In genomic region chr6:111710439-111710838, GRCh38 we compare ENCODE assay signal across 8 cellular contexts.
DNase-seq lines count a peak whose midpoint lies in the region; ATAC-seq and TF ChIP-seq lines count a peak whose summit lies in the region.

No MANE protein-coding gene starts in this region.

- no peaks in the 10 kb centered on the region; the same call in 1 of the 2 replicates for H4K20me1 ChIP-seq in BLaER1

- ATAC-seq in activated naive CD8-positive, alpha-beta T cell treated with anti-CD3 and anti-CD28 coated beads, Interleukin-2, amount 50 U/mL, for 24 hours: no peak
- ATAC-seq in GM19395 (IDR thresholded peaks at IDR 0.05; ENCODE audit: unreplicated experiment) (no peak), HG03342 (IDR thresholded peaks at IDR 0.05; ENCODE audit: unreplicated experiment) (no peak), GM21717 (IDR thresholded peaks at IDR 0.05; ENCODE audit: unreplicated experiment) (no peak), HG02678 (IDR thresholded peaks at IDR 0.05; ENCODE audit: unreplicated experiment) (no peak)

- H3K9ac ChIP-seq in BLaER1 (no peak overlapping the region), muscle layer of colon (ENCODE audit: low read length) (no peak overlapping the region)

- H3K9me3 ChIP-seq in BLaER1: no peaks in the 10 kb centered on the region
- H3K9me3 ChIP-seq in HEK293 (ENCODE audit: control insufficient read depth, insufficient read depth, low read depth, low read length): no peaks in the 10 kb centered on the region
- H3K9me3 ChIP-seq in muscle layer of colon (ENCODE audit: low read length): no peaks in the 10 kb centered on the region

- H3K4me2 ChIP-seq in BLaER1: peak overlapping the region; percentile 58

- H3K36me3 ChIP-seq in BLaER1 (peaks cover 80% of the 10 kb centered on the region), HEK293 (ENCODE audit: control insufficient read depth in 2 of 2, insufficient read depth in 1 of 2, low read length in 2 of 2) (peaks cover 0 to 68% of the 10 kb centered on the region in 2 experiments; a peak in 2 of 3 replicates), muscle layer of colon (ENCODE audit: insufficient read depth, low read length) (no peaks in the 10 kb centered on the region)

- H3K27me3 ChIP-seq in BLaER1 (no peaks in the 10 kb centered on the region), muscle layer of colon (ENCODE audit: control insufficient read depth in 1 of 2, insufficient read depth in 2 of 2, low read length in 2 of 2) (no peaks in the 10 kb centered on the region)

- peaks cover 70% of the 10 kb centered on the region for H3K4me1 Mint-ChIP-seq in activated naive CD8-positive, alpha-beta T cell treated with anti-CD3 and anti-CD28 coated beads, Interleukin-2, amount 50 U/mL, for 24 hours

- CTCF ChIA-PET in HEK293 (lab: Yijun Ruan, JAX): interaction anchor here (0.6 to 9.2 kb wide), 52 partner anchors 9 to 699 kb away, joined by 3 to 139 read pairs (median 4); a partner anchor contains a TSS

- peak overlapping the region; percentile 83 for H3K27ac Mint-ChIP-seq in activated naive CD8-positive, alpha-beta T cell treated with anti-CD3 and anti-CD28 coated beads, Interleukin-2, amount 50 U/mL, for 24 hours

- H3K36me3 Mint-ChIP-seq in activated naive CD8-positive, alpha-beta T cell treated with anti-CD3 and anti-CD28 coated beads, Interleukin-2, amount 50 U/mL, for 24 hours (ENCODE audit: low read depth): peaks cover 87% of the 10 kb centered on the region

- TF ChIP-seq CTCF in HEK293 (tag by site-specific recombination; IDR thresholded peaks at IDR 0.05): no peak

- POLR2A ChIA-PET in HEK293 (lab: Yijun Ruan, JAX): interaction anchor here (1.0 to 1.4 kb wide), 2 partner anchors 163 to 333 kb away, joined by 4 to 7 read pairs; partner anchors contain the start of gene FYN

- no peaks in the 10 kb centered on the region for H3K27me3 Mint-ChIP-seq in activated naive CD8-positive, alpha-beta T cell treated with anti-CD3 and anti-CD28 coated beads, Interleukin-2, amount 50 U/mL, for 24 hours

- no peak for DNase-seq in activated naive CD8-positive, alpha-beta T cell treated with anti-CD3 and anti-CD28 coated beads, Interleukin-2, amount 50 U/mL, for 24 hours

- H3K9me3 Mint-ChIP-seq in activated naive CD8-positive, alpha-beta T cell treated with anti-CD3 and anti-CD28 coated beads, Interleukin-2, amount 50 U/mL, for 24 hours: no peaks in the 10 kb centered on the region

- H3K4me3 Mint-ChIP-seq in activated naive CD8-positive, alpha-beta T cell treated with anti-CD3 and anti-CD28 coated beads, Interleukin-2, amount 50 U/mL, for 24 hours: no peak overlapping the region

- H3K4me1 ChIP-seq in BLaER1 (peaks cover 5% of the 10 kb centered on the region; the same call in 1 of the 2 replicates), HEK293 (ENCODE audit: control insufficient read depth, insufficient read depth, low read length) (peaks cover 10% of the 10 kb centered on the region), muscle layer of colon (ENCODE audit: insufficient read depth, low read length) (peaks cover 50% of the 10 kb centered on the region)

- H3K27ac ChIP-seq in BLaER1 (no peak overlapping the region), HEK293 (ENCODE audit: extremely low read depth, low read depth, low read length) (no peak overlapping the region), muscle layer of colon (ENCODE audit: low read depth, low read length) (peak overlapping the region; percentile 37)

- H3K4me3 ChIP-seq in BLaER1 (no peak overlapping the region), HEK293 (ENCODE audit: low read depth, low read length) (no peak overlapping the region), muscle layer of colon (ENCODE audit: low read depth in 1 of 2, low read length in 2 of 2) (no peak overlapping the region)

TF ChIP-seq in HEK293, 187 proteins besides CTCF, POLR2A, EP300 and RAD21:
- TF ChIP-seq ZEB2 (tag by site-specific recombination; IDR thresholded peaks at IDR 0.05) (0 out of 2 replicates have a peak, but pooled peaks have one; percentile 9), TSHZ1 (tag by site-specific recombination; IDR thresholded peaks at IDR 0.05; ENCODE audit: borderline replicate concordance) (no peak)
